ENCODE assay signal across 12 cellular contexts in the genomic region with DNA sequence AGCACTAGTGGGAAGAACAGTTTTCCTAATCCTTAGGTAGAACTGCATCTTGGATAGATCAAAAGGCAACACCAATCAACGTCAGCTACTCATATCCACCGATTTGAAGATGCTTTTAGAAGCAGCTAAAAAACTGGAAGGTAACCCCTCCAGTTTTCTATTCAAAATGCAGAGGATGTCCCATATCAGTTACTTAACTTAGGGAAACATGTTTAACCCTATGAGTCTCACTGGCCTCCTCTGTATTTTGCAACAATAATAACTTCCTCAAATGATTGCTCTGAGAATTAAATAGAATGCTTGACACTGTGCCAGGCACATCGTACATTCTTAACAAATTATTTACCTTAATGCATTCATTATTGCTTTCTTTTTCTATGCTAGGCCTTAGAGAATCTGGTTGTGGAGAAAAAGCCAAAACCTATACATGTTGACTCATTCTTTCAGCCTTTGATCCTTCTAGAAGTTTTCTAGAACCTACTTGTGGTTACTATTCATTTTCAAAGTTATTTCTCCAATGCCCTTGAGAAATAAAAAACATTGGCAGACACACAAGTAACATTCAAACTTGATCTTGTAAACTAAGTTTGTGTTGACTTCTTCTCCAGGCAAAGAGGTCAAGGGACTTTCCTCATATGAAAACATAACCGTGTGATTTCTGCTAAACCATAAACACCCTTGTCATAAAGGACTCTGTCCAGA. TPM values are rescaled to one million over a fixed set of nuclear protein-coding genes. Genes with fewer than 3 reads are reported as not detected.
DNase-seq lines count a peak whose midpoint lies in the region.
"Had no signal": no experiment of that assay in that cellular context is flagged by ENCODE, and none has a peak within 500 bp of the region (broad histone marks: within the 10 kb centered on the region; RNA-seq: fewer than 3 reads in every experiment).

No MANE protein-coding gene starts in this region.

- peak overlapping the region; percentile 94 for H3K4me3 Mint-ChIP-seq in activated CD4-positive, alpha-beta T cell treated with anti-CD3 and anti-CD28 coated beads, Interleukin-2, amount 10 ng/mL, durations not matched to agents 24 days and 14 days

- H3K27ac ChIP-seq in caudate nucleus (ENCODE audit: low read depth, low read length) = peak overlapping the region; percentile 5
- H3K27ac ChIP-seq: right atrium auricular region, transverse colon had no signal

- peaks cover 52% of the 10 kb centered on the region for H3K36me3 Mint-ChIP-seq in activated CD4-positive, alpha-beta T cell treated with anti-CD3 and anti-CD28 coated beads, Interleukin-2, amount 10 ng/mL, durations not matched to agents 24 days and 14 days (ENCODE audit: low read depth)

- intact Hi-C loops in activated CD4-positive, alpha-beta T cell treated with anti-CD3 and anti-CD28 coated beads, Interleukin-2, amount 10 ng/mL, durations not matched to agents 24 days and 14 days (cut with micrococcal nuclease) = loop anchor here (1.0 to 2.0 kb wide), 3 partner anchors 15 to 517 kb away; no protein-coding TSS in a partner anchor

- no peak overlapping the region for H3K4me3 ChIP-seq in skeletal muscle cell (ENCODE audit: low read depth, low read length)
- H3K4me3 ChIP-seq: right atrium auricular region, transverse colon had no signal

- peaks cover 24% of the 10 kb centered on the region for H3K9me3 Mint-ChIP-seq in activated CD4-positive, alpha-beta T cell treated with anti-CD3 and anti-CD28 coated beads, Interleukin-2, amount 10 ng/mL, durations not matched to agents 24 days and 14 days

- H3K27me3 Mint-ChIP-seq in activated CD4-positive, alpha-beta T cell treated with anti-CD3 and anti-CD28 coated beads, Interleukin-2, amount 10 ng/mL, durations not matched to agents 24 days and 14 days = no peaks in the 10 kb centered on the region

- peak; percentile 60 for DNase-seq in activated CD4-positive, alpha-beta T cell treated with anti-CD3 and anti-CD28 coated beads, Interleukin-2, amount 10 ng/mL, durations not matched to agents 24 days and 14 days
- no peak for DNase-seq in activated CD4-positive, alpha-beta T cell treated with anti-CD3 and anti-CD28 coated beads for 48 hours
- DNase-seq in NOMO-1 treated with dmso at 0.1 percent for 144 hours (lab: John Stamatoyannopoulos, UW; ENCODE audit: unreplicated experiment) (peak; percentile 47), caudate nucleus (lab: John Stamatoyannopoulos, UW) (no peak), skeletal muscle cell (ENCODE audit: low read depth) (peak; percentile 18), COR-L47 (lab: John Stamatoyannopoulos, UW) (no peak), inferior parietal cortex (ENCODE audit: extremely low spot score) (no peak), NAMALWA (ENCODE audit: low spot score) (no peak)
- DNase-seq: NCI-H1930, SK-N-SH, transverse colon had no signal

- peak overlapping the region; percentile 98 for H3K27ac Mint-ChIP-seq in activated CD4-positive, alpha-beta T cell treated with anti-CD3 and anti-CD28 coated beads, Interleukin-2, amount 10 ng/mL, durations not matched to agents 24 days and 14 days

- H3K4me1 Mint-ChIP-seq in activated CD4-positive, alpha-beta T cell treated with anti-CD3 and anti-CD28 coated beads, Interleukin-2, amount 10 ng/mL, durations not matched to agents 24 days and 14 days = peaks cover 63% of the 10 kb centered on the region

RNA-seq across cellular contexts. Expression of a gene that starts 4.7 kb away (rescaled TPM):
- 137 and 138 TPM in 2 replicates for total RNA-seq in activated CD4-positive, alpha-beta T cell treated with anti-CD3 and anti-CD28 coated beads, Interleukin-2, amount 10 ng/mL, durations not matched to agents 24 days and 14 days

Comparison
In these comparisons a context has a peak if more than half of its experiments do, and no peak if none do; other contexts are left out.
1. DNase-seq: peak in activated CD4-positive, alpha-beta T cell treated with anti-CD3 and anti-CD28 coated beads, Interleukin-2, amount 10 ng/mL, durations not matched to agents 24 days and 14 days (single experiment), NOMO-1 treated with dmso at 0.1 percent for 144 hours (single experiment) and skeletal muscle cell (single experiment); none in activated CD4-positive, alpha-beta T cell treated with anti-CD3 and anti-CD28 coated beads for 48 hours (single experiment), caudate nucleus (0 of 61), COR-L47 (single experiment), inferior parietal cortex (single experiment) and NAMALWA (single experiment).